18 cellular contexts compared by ENCODE assay signal in the genomic region with DNA sequence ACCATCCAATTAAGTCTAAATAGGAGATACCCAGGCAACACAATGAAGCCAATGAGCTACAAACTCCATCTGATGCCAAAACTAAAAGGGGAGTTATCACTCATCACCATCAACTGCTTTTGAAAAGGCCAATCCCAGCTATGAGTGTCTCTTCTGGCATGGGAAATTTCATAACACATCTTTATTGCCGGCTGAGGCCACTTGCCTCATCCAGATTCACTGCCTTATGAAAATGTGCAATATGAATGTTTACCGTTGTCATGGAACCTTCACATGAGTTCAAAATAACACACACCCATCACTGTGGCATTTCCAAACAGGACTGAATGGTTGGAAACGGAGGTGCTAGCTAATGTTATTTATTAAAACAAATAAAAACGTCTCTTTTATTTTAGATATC.
DNase-seq lines count a peak whose midpoint lies in the region; ATAC-seq, FAIRE-seq and TF ChIP-seq lines count a peak whose summit lies in the region.
"Had no signal": no experiment of that assay in that cellular context is flagged by ENCODE, and none has a peak within 500 bp of the region (broad histone marks: within the 10 kb centered on the region; RNA-seq: fewer than 3 reads in every experiment).

No MANE protein-coding gene starts in this region.

- peak overlapping the region; percentile 49 for H3K4me2 ChIP-seq in GM23338
- peak overlapping the region; percentile 34 for H3K4me2 ChIP-seq in keratinocyte (ENCODE audit: control insufficient read depth, extremely low read depth, insufficient read depth, low read depth, low read length)

- H3K9ac ChIP-seq in keratinocyte (ENCODE audit: control insufficient read depth, extremely low read depth, insufficient read depth, low read length): peak overlapping the region; percentile 10

- no peak overlapping the region for H3K27ac Mint-ChIP-seq in GM23338
- H3K27ac Mint-ChIP-seq: activated CD4-positive, alpha-beta T cell treated with anti-CD3 and anti-CD28 coated beads, Interleukin-2, amount 10 ng/mL, durations not matched to agents 24 days and 14 days; activated naive CD8-positive, alpha-beta T cell; nephron had no signal

- peak; percentile 78 for DNase-seq in AG08395 (ENCODE audit: low spot score)
- DNase-seq in GM23338 (ENCODE audit: low spot score): no peak
- peak; percentile 61 for DNase-seq in choroid plexus epithelial cell (ENCODE audit: low read depth)
- peak; percentile 17 for DNase-seq in keratinocyte (ENCODE audit: low read depth, low spot score)
- no peak for DNase-seq in COLO829 (ENCODE audit: low spot score)
- no peak for DNase-seq in midbrain (lab: John Stamatoyannopoulos, UW)
- no peak for DNase-seq in activated CD4-positive, CD25-positive, alpha-beta regulatory T cell (lab: John Stamatoyannopoulos, UW)
- DNase-seq in superior temporal gyrus (ENCODE audit: extremely low spot score): no peak
- DNase-seq: activated CD4-positive, alpha-beta T cell treated with anti-CD3 and anti-CD28 coated beads, Interleukin-2, amount 10 ng/mL, durations not matched to agents 24 days and 14 days; activated T-cell treated with anti-CD3 and anti-CD28 coated beads, Interleukin-2, amount 50 U/mL, for 1 hour; cerebellar nuclear complex; DMS 273 treated with DMSO at 0.1 percent for 48 hours; H9; NCI-H1105 treated with DMSO at 0.1 percent for 48 hours; T1000; thyroid gland had no signal

- H3K9me3 Mint-ChIP-seq in GM23338: no peaks in the 10 kb centered on the region
- H3K9me3 Mint-ChIP-seq: activated CD4-positive, alpha-beta T cell treated with anti-CD3 and anti-CD28 coated beads, Interleukin-2, amount 10 ng/mL, durations not matched to agents 24 days and 14 days; H9; nephron had no signal

- H4K20me1 ChIP-seq in GM23338 (replicated peaks; ENCODE audit: insufficient read depth) (no peaks in the 10 kb centered on the region), keratinocyte (ENCODE audit: control insufficient read depth, extremely low read depth, insufficient read depth, low read length) (no peaks in the 10 kb centered on the region)

- H2AFZ ChIP-seq in GM23338 (no peak overlapping the region), keratinocyte (ENCODE audit: control insufficient read depth, low read length) (no peak overlapping the region)

- peak; percentile 83 for FAIRE-seq in keratinocyte (lab: Jason Lieb, UNC)

- H3K4me1 ChIP-seq in GM23338 (ENCODE audit: insufficient read depth) (peaks cover 50% of the 10 kb centered on the region), keratinocyte (ENCODE audit: control insufficient read depth, extremely low read depth, insufficient read depth, low read length) (peaks cover 23% of the 10 kb centered on the region)

- no peaks in the 10 kb centered on the region for H3F3A ChIP-seq in GM23338 (replicated peaks; ENCODE audit: low read depth)

- no peak overlapping the region for H3K27ac ChIP-seq in GM23338 (ENCODE audit: low read depth)
- H3K27ac ChIP-seq in keratinocyte (ENCODE audit: control insufficient read depth, insufficient read depth, low read length): peak overlapping the region; percentile 61
- H3K27ac ChIP-seq: thyroid gland had no signal

- H3K27me3 ChIP-seq in GM23338 (ENCODE audit: insufficient read depth): no peaks in the 10 kb centered on the region
- no peaks in the 10 kb centered on the region for H3K27me3 ChIP-seq in keratinocyte (ENCODE audit: control insufficient read depth, extremely low read depth, insufficient read depth, low read length)
- H3K27me3 ChIP-seq: thyroid gland had no signal

- no peaks in the 10 kb centered on the region for H3K36me3 Mint-ChIP-seq in GM23338 (ENCODE audit: low read depth)
- H3K36me3 Mint-ChIP-seq: activated naive CD8-positive, alpha-beta T cell had no signal

- H3K9me3 ChIP-seq in keratinocyte (ENCODE audit: control insufficient read depth, low read depth, low read length): no peaks in the 10 kb centered on the region
- H3K9me3 ChIP-seq: thyroid gland had no signal

- TF ChIP-seq CTCF in GM23338 (conservative IDR thresholded peaks at IDR 0.05; ENCODE audit: low read depth in 2 of 2) (no peak), choroid plexus epithelial cell (conservative IDR thresholded peaks at IDR 0.05; ENCODE audit: low read depth, low read length) (no peak), keratinocyte (optimal IDR thresholded peaks at IDR 0.05 in 1 of 3, IDR thresholded peaks at IDR 0.05 in 1 of 3, conservative IDR thresholded peaks at IDR 0.05 in 1 of 3; ENCODE audit: extremely low read depth in 1 of 3, insufficient read depth in 2 of 3, low read length in 3 of 3) (no peak)

- H3K4me3 ChIP-seq in GM23338: no peak overlapping the region
- H3K4me3 ChIP-seq in choroid plexus epithelial cell (ENCODE audit: low read depth, low read length): no peak overlapping the region
- H3K4me3 ChIP-seq in keratinocyte (ENCODE audit: control insufficient read depth in 2 of 3, extremely low read depth in 1 of 3, insufficient read depth in 2 of 3, low read depth in 1 of 3, low read length in 3 of 3): no peak overlapping the region
- H3K4me3 ChIP-seq: thyroid gland had no signal

- no peaks in the 10 kb centered on the region for H3K9me1 ChIP-seq in keratinocyte (ENCODE audit: control insufficient read depth, extremely low read depth, insufficient read depth, low read length)

- peaks cover 44% of the 10 kb centered on the region for H3K4me1 Mint-ChIP-seq in GM23338
- H3K4me1 Mint-ChIP-seq: activated CD4-positive, alpha-beta T cell treated with anti-CD3 and anti-CD28 coated beads, Interleukin-2, amount 10 ng/mL, durations not matched to agents 24 days and 14 days had no signal

- peaks cover 90% of the 10 kb centered on the region for H3K79me2 ChIP-seq in GM23338 (replicated peaks; ENCODE audit: insufficient read depth)
- H3K79me2 ChIP-seq in keratinocyte (ENCODE audit: control insufficient read depth, insufficient read depth, low read length): peaks cover 7% of the 10 kb centered on the region

- H3K4me3 Mint-ChIP-seq in GM23338: no peak overlapping the region
- H3K4me3 Mint-ChIP-seq: activated CD4-positive, alpha-beta T cell treated with anti-CD3 and anti-CD28 coated beads, Interleukin-2, amount 10 ng/mL, durations not matched to agents 24 days and 14 days; activated naive CD8-positive, alpha-beta T cell; H9; nephron had no signal

- H3K36me3 ChIP-seq in GM23338 (ENCODE audit: insufficient read depth): no peaks in the 10 kb centered on the region
- H3K36me3 ChIP-seq in keratinocyte (ENCODE audit: control insufficient read depth in 2 of 2, extremely low read depth in 1 of 2, insufficient read depth in 2 of 2, low read length in 2 of 2): no peaks in the 10 kb centered on the region
- H3K36me3 ChIP-seq: thyroid gland had no signal

- dilution Hi-C loops in keratinocyte (cut with MboI; ENCODE audit: extremely low pct_ligation_motif_present, low sequenced_read_pairs): no loop called here

- no peaks in the 10 kb centered on the region for H3K9me2 ChIP-seq in GM23338 (ENCODE audit: insufficient read depth)

- peaks cover 2% of the 10 kb centered on the region for H3K27me3 Mint-ChIP-seq in GM23338 (ENCODE audit: insufficient read depth, low read depth, poor library complexity)
- H3K27me3 Mint-ChIP-seq: activated CD4-positive, alpha-beta T cell treated with anti-CD3 and anti-CD28 coated beads, Interleukin-2, amount 10 ng/mL, durations not matched to agents 24 days and 14 days; activated naive CD8-positive, alpha-beta T cell had no signal

- ATAC-seq in GM23338: no peak

TF ChIP-seq in GM23338, 12 proteins besides CTCF, POLR2A, EP300 and RAD21 (continues in another document):
- no peak for TF ChIP-seq POLR2AphosphoS5 (IDR thresholded peaks at IDR 0.05; ENCODE audit: low read depth)
- TF ChIP-seq JUNB (IDR thresholded peaks at IDR 0.05; ENCODE audit: unreplicated experiment): no peak
- no peak for TF ChIP-seq CREB1 (CRISPR knock-in tag; IDR thresholded peaks at IDR 0.05; ENCODE audit: low read depth)
- TF ChIP-seq NANOG (IDR thresholded peaks at IDR 0.05; ENCODE audit: borderline replicate concordance): no peak

Comparison
In these comparisons a context has a peak if more than half of its experiments do, and no peak if none do; other contexts are left out.
1. DNase-seq: peak in AG08395 (single experiment), choroid plexus epithelial cell (single experiment) and keratinocyte (single experiment); none in GM23338 (single experiment), COLO829 (single experiment), midbrain (single experiment), activated CD4-positive, CD25-positive, alpha-beta regulatory T cell (0 of 4) and superior temporal gyrus (single experiment).